20 cellular contexts compared by ENCODE assay signal in the genomic region with DNA sequence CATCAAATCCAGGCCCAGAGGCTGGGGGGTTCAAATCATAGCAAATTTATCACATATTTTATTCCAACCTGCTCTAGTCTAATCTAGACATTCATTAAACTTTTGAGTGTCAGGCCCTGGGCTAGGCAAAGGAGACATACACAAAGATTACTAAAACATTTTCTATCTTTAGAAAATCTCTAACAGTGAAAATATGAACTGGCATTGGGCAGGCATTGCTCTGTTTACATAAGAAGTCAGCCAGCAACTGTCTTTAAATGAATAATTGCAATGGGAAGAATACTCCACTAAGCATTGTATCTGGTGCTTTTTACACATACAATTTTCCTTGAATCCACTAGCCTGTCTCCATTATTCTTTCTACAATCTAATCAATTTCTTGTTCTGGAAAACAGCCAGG.
"Had no signal": no experiment of that assay in that cellular context is flagged by ENCODE, and none has a peak within 500 bp of the region (broad histone marks: within the 10 kb centered on the region; RNA-seq: fewer than 3 reads in every experiment).

No MANE protein-coding gene starts in this region.

- H3K27me3 Mint-ChIP-seq: activated naive CD4-positive, alpha-beta T cell treated with anti-CD3 and anti-CD28 coated beads, Interleukin-2, amount 50 U/mL, for 24 hours; brain had no signal

- H3K4me3 Mint-ChIP-seq: activated naive CD4-positive, alpha-beta T cell treated with anti-CD3 and anti-CD28 coated beads, Interleukin-2, amount 50 U/mL, for 24 hours; brain; nephron had no signal

- H3K27ac ChIP-seq: adrenal gland, colonic mucosa, parathyroid adenoma, tibial nerve, WERI-Rb-1 had no signal

- H3K9me3 Mint-ChIP-seq: activated naive CD4-positive, alpha-beta T cell treated with anti-CD3 and anti-CD28 coated beads, Interleukin-2, amount 50 U/mL, for 24 hours; nephron had no signal

- H3K4me3 ChIP-seq: adrenal gland, colonic mucosa, lung, sigmoid colon, tibial nerve had no signal

- H3K36me3 ChIP-seq: adrenal gland, colonic mucosa, sigmoid colon, tibial nerve, WERI-Rb-1 had no signal

- H3K9me3 ChIP-seq: adrenal gland, colonic mucosa, sigmoid colon had no signal

- ATAC-seq: left lobe of liver had no signal

- H3K4me1 ChIP-seq: colonic mucosa, parathyroid adenoma, tibial nerve had no signal

- H3K27me3 ChIP-seq: adrenal gland, colonic mucosa, sigmoid colon, tibial nerve had no signal

- H3K27ac Mint-ChIP-seq: activated naive CD4-positive, alpha-beta T cell treated with anti-CD3 and anti-CD28 coated beads, Interleukin-2, amount 50 U/mL, for 24 hours had no signal

- DNase-seq: activated CD4-positive, alpha-beta T cell treated with anti-CD3 and anti-CD28 coated beads, Interleukin-2, amount 50 U/mL, for 4 hours; activated gamma-delta T cell; adrenal gland; central memory CD4-positive, alpha-beta T cell; colonic mucosa; foreskin fibroblast; glutamatergic neuron; hypothalamus; kidney; midbrain; sigmoid colon; stimulated activated naive CD4-positive, alpha-beta T cell treated with Interleukin-2 at 50 U/mL for 16 hours; WERI-Rb-1 had no signal
